In the genomic region with DNA sequence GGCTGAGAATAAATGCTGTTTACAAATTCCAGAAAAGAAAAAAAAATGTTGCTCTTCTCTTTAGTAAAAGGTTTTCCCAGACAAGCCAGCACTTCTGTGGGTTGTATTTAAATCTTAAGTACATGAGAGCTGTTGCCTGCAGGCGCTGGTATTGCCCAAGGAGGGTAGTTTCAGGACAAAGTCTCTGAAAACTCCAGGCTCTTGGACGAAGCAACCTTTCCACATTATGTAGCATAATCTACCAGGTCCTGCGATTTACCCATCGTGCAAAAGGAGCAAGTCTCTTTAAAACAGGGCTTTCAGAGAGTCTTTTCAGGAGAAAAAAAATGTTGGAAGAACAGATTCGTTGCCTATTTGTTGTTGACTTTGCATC, we compare ENCODE assay signal across 9 cellular contexts.
A peak's percentile ranks its signal among the peaks of the same experiment; 100 is the strongest.
DNase-seq lines count a peak whose midpoint lies in the region; ATAC-seq, FAIRE-seq and TF ChIP-seq lines count a peak whose summit lies in the region.
"Had no signal": no experiment of that assay in that cellular context is flagged by ENCODE, and none has a peak within 500 bp of the region (broad histone marks: within the 10 kb centered on the region; RNA-seq: fewer than 3 reads in every experiment).

No MANE protein-coding gene starts in this region.

- in situ Hi-C loops in GM12878 (cut with MboI) = no loop called here

- no peak overlapping the region for H3K27ac Mint-ChIP-seq in neural progenitor cell
- H3K27ac Mint-ChIP-seq: T-helper 1 cell treated with Interleukin-12 subunit alpha and Interleukin-12 subunit beta and Interleukin-4 antibody, amounts not matched to agents 30 μg/mL and 1 μg/mL, for 36 hours had no signal

- RAD21 ChIA-PET in GM12878 (lab: Charles Lee; ENCODE audit: unreplicated experiment) = no interaction called here

- H3K4me3 Mint-ChIP-seq in neural progenitor cell = peak overlapping the region; percentile 92

- H3K4me1 Mint-ChIP-seq in neural progenitor cell = peaks cover 3% of the 10 kb centered on the region

- no peak overlapping the region for H2AFZ ChIP-seq in GM12878 (ENCODE audit: control insufficient read depth, low read depth, low read length)
- H2AFZ ChIP-seq in neural progenitor cell (replicated peaks) = no peak overlapping the region
- H2AFZ ChIP-seq in PC-9 = no peak overlapping the region

- no peak for TF ChIP-seq EP300 in GM12878 (IDR thresholded peaks at IDR 0.05; ENCODE audit: borderline replicate concordance in 1 of 2, control insufficient read depth in 1 of 2, low read depth in 2 of 2, low read length in 2 of 2)

- BruUV-seq in GM12878 (replicated peaks; lab: Mats Ljungman, UMichigan) (no TSS peak), PC-9 (replicated peaks; lab: Mats Ljungman, UMichigan) (no TSS peak)

- no peak for TF ChIP-seq RAD21 in GM12878 (IDR thresholded peaks at IDR 0.05; ENCODE audit: insufficient read depth, low read depth, low read length)

- H3K4me2 ChIP-seq in GM12878 (ENCODE audit: control insufficient read depth, insufficient read depth) (no peak overlapping the region), neural progenitor cell (peak overlapping the region; percentile 98), PC-9 (no peak overlapping the region)

- H3F3A ChIP-seq in neural progenitor cell (ENCODE audit: low read depth) (peaks cover 4% of the 10 kb centered on the region), PC-9 (ENCODE audit: insufficient read depth, low read depth) (no peaks in the 10 kb centered on the region)

- no peaks in the 10 kb centered on the region for H3K9me2 ChIP-seq in PC-9 (ENCODE audit: insufficient read depth)

- intact Hi-C loops in GM12878 (cut with micrococcal nuclease; ENCODE audit: unreplicated experiment) = loop anchor here (1.0 to 5.0 kb wide), 3 partner anchors 17 to 245 kb away; no protein-coding TSS in a partner anchor
- intact Hi-C loops in PC-9 (cut with micrococcal nuclease; ENCODE audit: unreplicated experiment) = no loop called here

- ATAC-seq in GM18870 (IDR thresholded peaks at IDR 0.05; ENCODE audit: unreplicated experiment) (peak; percentile 14), HG02798 (IDR thresholded peaks at IDR 0.05; ENCODE audit: poor library complexity, unreplicated experiment) (peak; percentile 9), GM12878 (peak; percentile 16; the same call in 1 of the 3 replicates)

- H3K27me3 ChIP-seq in GM12878 (replicated peaks in 1 of 2; ENCODE audit: control insufficient read depth in 2 of 2, insufficient read depth in 2 of 2, low read length in 1 of 2) (no peaks in the 10 kb centered on the region), neural progenitor cell (peaks cover 16% of the 10 kb centered on the region), PC-9 (ENCODE audit: insufficient read depth, low read depth) (0 out of 2 replicates have a peak, but pooled peaks cover 4% of the 10 kb centered on the region)

- DNase-seq in GM12878 (ENCODE audit: low read depth, low spot score) = no peak
- DNase-seq in neural progenitor cell (ENCODE audit: low spot score) = no peak
- no peak for DNase-seq in NCI-H748 (lab: John Stamatoyannopoulos, UW; ENCODE audit: unreplicated experiment)
- DNase-seq in NCI-H82 (lab: John Stamatoyannopoulos, UW) = no peak
- DNase-seq in NCI-H1092 treated with DMSO at 0.1 percent for 48 hours (lab: John Stamatoyannopoulos, UW) = no peak
- no peak for DNase-seq in PC-9

- H3K36me3 ChIP-seq in GM12878 (ENCODE audit: control insufficient read depth in 2 of 2, insufficient read depth in 2 of 2, low read length in 1 of 2) = no peaks in the 10 kb centered on the region
- H3K36me3 ChIP-seq in neural progenitor cell = no peaks in the 10 kb centered on the region
- no peaks in the 10 kb centered on the region for H3K36me3 ChIP-seq in PC-9 (ENCODE audit: low read depth)

- H3K4me1 ChIP-seq in GM12878 (ENCODE audit: control insufficient read depth, insufficient read depth, low read length) (peaks cover 5% of the 10 kb centered on the region), neural progenitor cell (no peaks in the 10 kb centered on the region), PC-9 (replicated peaks; ENCODE audit: insufficient read depth) (no peaks in the 10 kb centered on the region)

- SMC1A ChIA-PET in GM12878 (lab: Charles Lee; ENCODE audit: uncharacterized antibody, unreplicated experiment) = no interaction called here

- TF ChIP-seq POLR2A in GM12878 (IDR thresholded peaks at IDR 0.05; ENCODE audit: low read depth, low read length) = no peak

- CTCF ChIA-PET in GM12878 (lab: Yijun Ruan, JAX) (interaction anchor here (0.5 to 1.2 kb wide), 3 partner anchors 9 to 33 kb away, joined by 3 read pairs; no protein-coding TSS in a partner anchor), PC-9 (lab: Charles Lee) (no interaction called here)

- no peaks in the 10 kb centered on the region for H3K79me2 ChIP-seq in GM12878 (ENCODE audit: control insufficient read depth, insufficient read depth, low read length)
- H3K79me2 ChIP-seq in neural progenitor cell (ENCODE audit: low read depth) = no peaks in the 10 kb centered on the region
- H3K79me2 ChIP-seq in PC-9 (ENCODE audit: low read depth) = no peaks in the 10 kb centered on the region

- H3K9me3 Mint-ChIP-seq in neural progenitor cell = peaks cover 2% of the 10 kb centered on the region
- H3K9me3 Mint-ChIP-seq: T-helper 1 cell treated with Interleukin-12 subunit alpha and Interleukin-12 subunit beta and Interleukin-4 antibody, amounts not matched to agents 30 μg/mL and 1 μg/mL, for 36 hours had no signal

- H3K4me3 ChIP-seq in GM12878 (no peak overlapping the region), neural progenitor cell (peak overlapping the region; percentile 60), PC-9 (no peak overlapping the region)

- H3K9me3 ChIP-seq in GM12878 (replicated peaks; ENCODE audit: control insufficient read depth, insufficient read depth, low read length) (no peaks in the 10 kb centered on the region), neural progenitor cell (ENCODE audit: low read depth) (no peaks in the 10 kb centered on the region), PC-9 (ENCODE audit: insufficient read depth, low read depth) (no peaks in the 10 kb centered on the region)

- H3K27ac ChIP-seq in GM12878 (ENCODE audit: control insufficient read depth, insufficient read depth) (no peak overlapping the region), neural progenitor cell (no peak overlapping the region), PC-9 (no peak overlapping the region)

- WGBS in GM12878 (ENCODE audit: insufficient coverage, insufficient replicate concordance, low lambda C conversion rate, missing lambda C conversion rate) = 18% methylated on average over 5 of the region's 5 CpGs

- no peaks in the 10 kb centered on the region for H3K36me3 Mint-ChIP-seq in neural progenitor cell

- H4K20me1 ChIP-seq in GM12878 (ENCODE audit: control insufficient read depth, insufficient read depth) (no peaks in the 10 kb centered on the region), neural progenitor cell (ENCODE audit: low read depth) (no peaks in the 10 kb centered on the region), PC-9 (ENCODE audit: insufficient read depth) (no peaks in the 10 kb centered on the region)

- POLR2A ChIA-PET in GM12878 (lab: Charles Lee) (no interaction called here), PC-9 (lab: Charles Lee; ENCODE audit: unreplicated experiment) (no interaction called here)

- peaks cover 12% of the 10 kb centered on the region for H3K27me3 Mint-ChIP-seq in neural progenitor cell (ENCODE audit: insufficient read depth, low read depth)

- no peak for FAIRE-seq in GM12878 (lab: Jason Lieb, UNC)

- no peak overlapping the region for H3K9ac ChIP-seq in GM12878 (ENCODE audit: control insufficient read depth, insufficient read depth, low read length)
- H3K9ac ChIP-seq in neural progenitor cell = no peak overlapping the region

- TF ChIP-seq CTCF in GM12878 (IDR thresholded peaks at IDR 0.05 in 2 of 3, conservative IDR thresholded peaks at IDR 0.05 in 1 of 3; ENCODE audit: control insufficient read depth in 2 of 3, extremely low read depth in 1 of 3, insufficient read depth in 1 of 3, low read depth in 3 of 3, low read length in 3 of 3) = no peak
- TF ChIP-seq CTCF in neural progenitor cell (IDR thresholded peaks at IDR 0.05) = no peak
- TF ChIP-seq CTCF in PC-9 (conservative IDR thresholded peaks at IDR 0.05) = no peak

TF ChIP-seq in GM12878, 131 proteins besides CTCF, POLR2A, EP300 and RAD21 (continues in another document):
- TF ChIP-seq TCF7 (IDR thresholded peaks at IDR 0.05; ENCODE audit: borderline replicate concordance) (no peak), RBBP5 (conservative IDR thresholded peaks at IDR 0.05) (no peak), YY1 (IDR thresholded peaks at IDR 0.05; ENCODE audit: low read depth, low read length) (no peak), ZBED1 (IDR thresholded peaks at IDR 0.05; ENCODE audit: borderline replicate concordance) (no peak), SPI1 (IDR thresholded peaks at IDR 0.05; ENCODE audit: borderline replicate concordance, insufficient read depth, low read depth, low read length) (no peak), NFYA (IDR thresholded peaks at IDR 0.05; ENCODE audit: borderline replicate concordance, low read depth, low read length) (no peak), FOXK2 (IDR thresholded peaks at IDR 0.05) (no peak), TBL1XR1 (IDR thresholded peaks at IDR 0.05; ENCODE audit: low read depth, low read length) (no peak)
- TF ChIP-seq, protein P1, sequence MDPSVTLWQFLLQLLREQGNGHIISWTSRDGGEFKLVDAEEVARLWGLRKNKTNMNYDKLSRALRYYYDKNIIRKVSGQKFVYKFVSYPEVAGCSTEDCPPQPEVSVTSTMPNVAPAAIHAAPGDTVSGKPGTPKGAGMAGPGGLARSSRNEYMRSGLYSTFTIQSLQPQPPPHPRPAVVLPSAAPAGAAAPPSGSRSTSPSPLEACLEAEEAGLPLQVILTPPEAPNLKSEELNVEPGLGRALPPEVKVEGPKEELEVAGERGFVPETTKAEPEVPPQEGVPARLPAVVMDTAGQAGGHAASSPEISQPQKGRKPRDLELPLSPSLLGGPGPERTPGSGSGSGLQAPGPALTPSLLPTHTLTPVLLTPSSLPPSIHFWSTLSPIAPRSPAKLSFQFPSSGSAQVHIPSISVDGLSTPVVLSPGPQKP (IDR thresholded peaks at IDR 0.05; ENCODE audit: low read depth, low read length) = no peak
- TF ChIP-seq, protein P2, sequence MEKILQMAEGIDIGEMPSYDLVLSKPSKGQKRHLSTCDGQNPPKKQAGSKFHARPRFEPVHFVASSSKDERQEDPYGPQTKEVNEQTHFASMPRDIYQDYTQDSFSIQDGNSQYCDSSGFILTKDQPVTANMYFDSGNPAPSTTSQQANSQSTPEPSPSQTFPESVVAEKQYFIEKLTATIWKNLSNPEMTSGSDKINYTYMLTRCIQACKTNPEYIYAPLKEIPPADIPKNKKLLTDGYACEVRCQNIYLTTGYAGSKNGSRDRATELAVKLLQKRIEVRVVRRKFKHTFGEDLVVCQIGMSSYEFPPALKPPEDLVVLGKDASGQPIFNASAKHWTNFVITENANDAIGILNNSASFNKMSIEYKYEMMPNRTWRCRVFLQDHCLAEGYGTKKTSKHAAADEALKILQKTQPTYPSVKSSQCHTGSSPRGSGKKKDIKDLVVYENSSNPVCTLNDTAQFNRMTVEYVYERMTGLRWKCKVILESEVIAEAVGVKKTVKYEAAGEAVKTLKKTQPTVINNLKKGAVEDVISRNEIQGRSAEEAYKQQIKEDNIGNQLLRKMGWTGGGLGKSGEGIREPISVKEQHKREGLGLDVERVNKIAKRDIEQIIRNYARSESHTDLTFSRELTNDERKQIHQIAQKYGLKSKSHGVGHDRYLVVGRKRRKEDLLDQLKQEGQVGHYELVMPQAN (conservative IDR thresholded peaks at IDR 0.05) = no peak
